20 cellular contexts compared by ENCODE assay signal in the genomic region with DNA sequence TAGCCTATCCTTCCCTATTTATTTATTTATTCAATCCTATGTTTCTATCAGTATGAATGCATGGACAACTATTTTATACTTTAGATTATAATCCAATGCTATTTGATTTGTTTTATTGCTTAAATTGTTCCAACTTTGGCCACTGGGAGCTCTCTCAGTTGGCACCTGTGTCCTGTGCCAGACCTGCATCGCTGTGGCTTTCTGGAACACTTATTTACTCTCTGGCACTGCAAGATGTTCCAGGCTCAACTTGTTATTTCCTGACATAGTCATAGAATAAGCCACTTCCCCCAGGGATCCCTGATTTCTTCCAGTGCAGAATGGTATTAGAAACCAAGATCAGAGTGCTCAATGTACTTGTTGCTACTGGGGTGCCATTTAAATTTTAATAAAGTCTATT. TPM values are rescaled to one million over a fixed set of nuclear protein-coding genes. Genes with fewer than 3 reads are reported as not detected.
A peak's percentile ranks its signal among the peaks of the same experiment; 100 is the strongest.
DNase-seq lines count a peak whose midpoint lies in the region; ATAC-seq and TF ChIP-seq lines count a peak whose summit lies in the region.
"Had no signal": no experiment of that assay in that cellular context is flagged by ENCODE, and none has a peak within 500 bp of the region (broad histone marks: within the 10 kb centered on the region; RNA-seq: fewer than 3 reads in every experiment).

No MANE protein-coding gene starts in this region.

- no peaks in the 10 kb centered on the region for H3K36me3 Mint-ChIP-seq in progenitor cell of endocrine pancreas (ENCODE audit: insufficient read depth)

- TF ChIP-seq CTCF in GM12872 (IDR thresholded peaks at IDR 0.05; ENCODE audit: insufficient read depth, low read depth, low read length) (peak; percentile 20; the same call in 1 of the 3 replicates), LNCAP (IDR thresholded peaks at IDR 0.05) (peak; percentile 59; the same call in 1 of the 2 replicates), progenitor cell of endocrine pancreas (IDR thresholded peaks at IDR 0.05; ENCODE audit: unreplicated experiment) (peak; percentile 19)

- H3K27me3 Mint-ChIP-seq in progenitor cell of endocrine pancreas, result peaks cover 3% of the 10 kb centered on the region
- H3K27me3 Mint-ChIP-seq: B cell; CD4-positive, alpha-beta T cell had no signal

- H3K4me1 Mint-ChIP-seq in progenitor cell of endocrine pancreas (ENCODE audit: low read depth), result peaks cover 4% of the 10 kb centered on the region
- H3K4me1 Mint-ChIP-seq: B cell had no signal

- no peaks in the 10 kb centered on the region for H3K9me3 Mint-ChIP-seq in progenitor cell of endocrine pancreas (ENCODE audit: low read depth)
- H3K9me3 Mint-ChIP-seq: CD4-positive, alpha-beta T cell; T-helper 2 cell treated with Interferon-gamma antibody and Interleukin-4, amounts not matched to agents 5 μg/mL and 100 μg/mL, for 36 hours had no signal

- ATAC-seq in GM19023 (IDR thresholded peaks at IDR 0.05; ENCODE audit: unreplicated experiment), result no peak
- ATAC-seq: K562 had no signal

- DNase-seq in SW480 (ENCODE audit: low spot score) (peak; percentile 2), progenitor cell of endocrine pancreas (ENCODE audit: low spot score, unreplicated experiment) (no peak), DMS53 treated with DMSO at 0.1 percent for 48 hours (lab: John Stamatoyannopoulos, UW; ENCODE audit: unreplicated experiment) (no peak), NCI-H2081 (lab: John Stamatoyannopoulos, UW) (no peak)
- DNase-seq: Calu3; CD4-positive, alpha-beta T cell; NCI-H1436; NCI-H2029; NCI-H2227 treated with DMSO at 0.1 percent for 48 hours; NCI-H526; OCI-M1; SJCRH30 had no signal

- no peak overlapping the region for H3K4me3 Mint-ChIP-seq in progenitor cell of endocrine pancreas (ENCODE audit: low read depth)
- H3K4me3 Mint-ChIP-seq: B cell; CD4-positive, alpha-beta T cell; T-helper 2 cell treated with Interferon-gamma antibody and Interleukin-4, amounts not matched to agents 5 μg/mL and 100 μg/mL, for 36 hours had no signal

- no peak overlapping the region for H3K27ac Mint-ChIP-seq in progenitor cell of endocrine pancreas
- H3K27ac Mint-ChIP-seq: B cell; CD4-positive, alpha-beta T cell; T-helper 2 cell treated with Interferon-gamma antibody and Interleukin-4, amounts not matched to agents 5 μg/mL and 100 μg/mL, for 36 hours had no signal

RNA-seq across cellular contexts. Expression of a gene that starts 5.8 kb away (rescaled TPM):
- not detected in 2 replicates for total RNA-seq in progenitor cell of endocrine pancreas
- total RNA-seq: B cell; Calu3; CD4-positive, alpha-beta T cell; Daoy; K562; M059J; SJCRH30 had no signal
